In the genomic region with DNA sequence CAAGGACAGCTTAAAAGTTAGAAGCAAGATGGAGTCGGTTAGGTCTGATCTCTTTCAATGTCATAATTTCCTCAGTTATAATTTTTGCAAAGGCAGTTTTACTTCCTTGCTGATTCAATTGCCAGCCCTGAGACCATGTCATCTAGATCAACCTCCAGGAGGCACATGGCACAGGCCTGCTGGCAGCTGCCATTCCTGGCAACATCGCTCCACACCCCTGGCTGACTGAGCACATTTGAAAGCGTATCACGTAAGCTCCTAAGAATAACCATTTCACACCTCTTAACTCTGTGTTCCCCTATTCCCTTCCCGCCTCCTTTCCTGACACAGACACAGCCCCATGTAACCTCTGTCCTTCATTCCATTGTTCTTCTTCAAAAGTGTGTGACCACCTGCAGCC, we compare ENCODE assay signal across 27 cellular contexts.
"Had no signal": no experiment of that assay in that cellular context is flagged by ENCODE, and none has a peak within 500 bp of the region (broad histone marks: within the 10 kb centered on the region; RNA-seq: fewer than 3 reads in every experiment).

No MANE protein-coding gene starts in this region.

- H3K36me3 ChIP-seq: pancreas, prostate gland, upper lobe of right lung, WERI-Rb-1 had no signal

- FAIRE-seq: bronchial epithelial cell, pancreas had no signal

- H3K4me1 ChIP-seq: prostate gland, upper lobe of right lung had no signal

- H3K9me3 Mint-ChIP-seq: activated naive CD4-positive, alpha-beta T cell treated with anti-CD3 and anti-CD28 coated beads, Interleukin-2, amount 50 U/mL, for 72 hours; activated T-helper 2 cell treated with anti-CD3 and anti-CD28 coated beads, Interferon-gamma antibody, Interleukin-2, Interleukin-4, amounts not matched to agents 10 μg/mL and 5 μg/mL and 100 μg/mL, durations not matched to agents 14 hours and 24 hours and 36 hours; endodermal cell had no signal

- ATAC-seq: activated CD4-positive, CD25-positive, alpha-beta regulatory T cell treated with anti-CD3 and anti-CD28 coated beads, Interleukin-2, amount 50 U/mL, for 24 hours; activated naive CD4-positive, alpha-beta T cell treated with anti-CD3 and anti-CD28 coated beads, Interleukin-2, amount 50 U/mL, for 72 hours; esophagus mucosa; naive thymus-derived CD8-positive, alpha-beta T cell; pancreas; SK-N-SH treated with all-trans-retinoic acid at 6 μM for 48 hours; stimulated activated naive CD8-positive, alpha-beta T cell treated with anti-CD3 and anti-CD28 coated beads, Interleukin-15, Interleukin-2, amounts not matched to agents 100 U/mL and 50 U/mL, for 24 hours; T-helper 17 cell; upper lobe of right lung had no signal

- H3K4me3 ChIP-seq: pancreas, prostate gland, upper lobe of right lung had no signal

- H3K4me3 Mint-ChIP-seq: endodermal cell; naive thymus-derived CD8-positive, alpha-beta T cell; neural crest cell; T-helper 17 cell had no signal

- H3K36me3 Mint-ChIP-seq: activated naive CD4-positive, alpha-beta T cell treated with anti-CD3 and anti-CD28 coated beads, Interleukin-2, amount 50 U/mL, for 72 hours; naive thymus-derived CD8-positive, alpha-beta T cell had no signal

- H3K27ac ChIP-seq: pancreas, prostate gland, upper lobe of right lung, WERI-Rb-1 had no signal

- H3K4me1 Mint-ChIP-seq: endodermal cell; naive thymus-derived CD8-positive, alpha-beta T cell; neural crest cell; T-helper 17 cell had no signal

- H3K9me3 ChIP-seq: pancreas, prostate gland, upper lobe of right lung had no signal

- DNase-seq: activated CD4-positive, alpha-beta T cell treated with anti-CD3 and anti-CD28 coated beads for 48 hours; activated CD4-positive, alpha-beta T cell treated with anti-CD3 and anti-CD28 coated beads, Interleukin-2, amount 50 U/mL, for 48 hours; activated CD8-positive, alpha-beta memory T cell treated with anti-CD3 and anti-CD28 coated beads for 24 hours; activated CD8-positive, alpha-beta memory T cell treated with anti-CD3 and anti-CD28 coated beads, Interleukin-2, amount 50 U/mL, for 4 hours; activated naive CD4-positive, alpha-beta T cell; activated T-cell treated with anti-CD3 and anti-CD28 coated beads, Interleukin-2, amount 50 U/mL, for 48 hours; anterior cingulate cortex; foreskin fibroblast; midbrain; naive thymus-derived CD8-positive, alpha-beta T cell; nucleus accumbens; pancreas; stimulated activated CD4-positive, alpha-beta T cell treated with anti-CD3 and anti-CD28 coated beads, Interleukin-2, amount 100 ng/mL, for 48 hours; stimulated activated naive CD8-positive, alpha-beta T cell treated with anti-CD3 and anti-CD28 coated beads, Interleukin-15, Interleukin-2, amounts not matched to agents 100 U/mL and 50 U/mL, for 24 hours; T-helper 17 cell; T1000; upper lobe of right lung; WERI-Rb-1 had no signal

- H3K27me3 ChIP-seq: pancreas, upper lobe of right lung had no signal
